ENCODE assay signal across 8 cellular contexts in the genomic region with DNA sequence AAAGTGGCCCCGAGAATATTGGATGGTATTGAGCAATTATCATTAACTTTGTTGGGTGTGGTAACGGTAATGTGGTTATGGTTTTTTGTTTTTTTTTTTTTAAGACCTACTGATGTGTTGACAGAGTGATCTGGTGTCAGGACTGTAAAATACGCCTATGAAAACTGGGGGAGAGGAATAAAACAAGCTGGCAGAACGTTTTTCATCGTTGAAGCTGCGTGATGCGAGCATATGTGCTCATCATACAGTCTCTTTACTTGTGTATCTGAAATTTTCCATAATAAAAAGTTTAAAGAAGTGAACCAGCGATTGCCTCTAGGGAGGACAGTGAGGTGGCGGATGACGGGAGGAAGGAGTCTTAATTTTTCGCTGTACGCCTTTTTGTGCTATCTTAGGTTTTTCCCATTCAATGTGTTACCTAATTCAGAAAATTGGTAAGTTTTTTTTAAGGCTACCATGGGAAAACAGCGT. TPM values are rescaled to one million over a fixed set of nuclear protein-coding genes. Genes with fewer than 3 reads are reported as not detected.
A peak's percentile ranks its signal among the peaks of the same experiment; 100 is the strongest.
DNase-seq lines count a peak whose midpoint lies in the region; ATAC-seq and TF ChIP-seq lines count a peak whose summit lies in the region.

No MANE protein-coding gene starts in this region.

- no peaks in the 10 kb centered on the region for H3K27me3 Mint-ChIP-seq in CD4-positive, alpha-beta memory T cell
- no peaks in the 10 kb centered on the region for H3K27me3 Mint-ChIP-seq in IgD-negative memory B cell

- CTCF ChIA-PET in CD4-positive, alpha-beta memory T cell (lab: Charles Lee; ENCODE audit: partially characterized antibody), result interaction anchor here (0.9 to 2.5 kb wide), 3 partner anchors 10 to 122 kb away, joined by 4 to 8 read pairs (median 4); no protein-coding TSS in a partner anchor

- H3K27me3 ChIP-seq in CD4-positive, alpha-beta memory T cell (ENCODE audit: insufficient read depth, low read length), result no peaks in the 10 kb centered on the region
- H3K27me3 ChIP-seq in lower lobe of right lung (ENCODE audit: low read depth), result no peaks in the 10 kb centered on the region

- intact Hi-C loops in CD4-positive, alpha-beta memory T cell (cut with micrococcal nuclease), result loop anchor here (5.0 kb wide), 1 partner anchor 190 kb away; no protein-coding TSS in a partner anchor
- intact Hi-C loops in lower lobe of right lung (cut with DNase I), result no loop called here

- H3K36me3 ChIP-seq in CD4-positive, alpha-beta memory T cell (ENCODE audit: insufficient read depth, low read length), result peaks cover 7% of the 10 kb centered on the region
- H3K36me3 ChIP-seq in lower lobe of right lung (peaks cover 4% of the 10 kb centered on the region), urinary bladder (ENCODE audit: insufficient read depth) (peaks cover 2% of the 10 kb centered on the region)

- peaks cover 57% of the 10 kb centered on the region for H3K4me1 ChIP-seq in CD4-positive, alpha-beta memory T cell (ENCODE audit: insufficient read depth, low read length)
- H3K4me1 ChIP-seq in lower lobe of right lung (peaks cover 56% of the 10 kb centered on the region), urinary bladder (ENCODE audit: insufficient read depth) (peaks cover 1% of the 10 kb centered on the region)

- peaks cover 37 to 68% (median 52%) of the 10 kb centered on the region in 4 donors for H3K4me1 Mint-ChIP-seq in CD4-positive, alpha-beta memory T cell
- peaks cover 20 to 32% (median 24%) of the 10 kb centered on the region in 3 donors for H3K4me1 Mint-ChIP-seq in IgD-negative memory B cell

- peak in 3 of 5 donors; percentile 15 to 38 (median 28) for DNase-seq in CD4-positive, alpha-beta memory T cell
- peak; percentile 11 for DNase-seq in astrocyte of the hippocampus (ENCODE audit: low read depth, low spot score)
- no peak for DNase-seq in lower lobe of right lung
- no peak for DNase-seq in GM19240 (ENCODE audit: insufficient read length, low spot score)
- DNase-seq in NCI-H226, result no peak

- H3K4me3 Mint-ChIP-seq in CD4-positive, alpha-beta memory T cell, result peak overlapping the region; percentile 89 to 99 (median 96)
- peak overlapping the region; percentile 92 to 99 (median 96) for H3K4me3 Mint-ChIP-seq in IgD-negative memory B cell

- H3K27ac Mint-ChIP-seq in CD4-positive, alpha-beta memory T cell, result peak overlapping the region; percentile 79 to 96 (median 94)
- H3K27ac Mint-ChIP-seq in IgD-negative memory B cell, result peak overlapping the region; percentile 76 to 99 (median 87)

- no peaks in the 10 kb centered on the region for H3K9me3 ChIP-seq in CD4-positive, alpha-beta memory T cell (ENCODE audit: control insufficient read depth in 1 of 2, low read length in 2 of 2)
- no peaks in the 10 kb centered on the region for H3K9me3 ChIP-seq in lower lobe of right lung

- no peak for ATAC-seq in lower lobe of right lung
- ATAC-seq in HG03565 (IDR thresholded peaks at IDR 0.05; ENCODE audit: unreplicated experiment), result no peak

- peak overlapping the region; percentile 8 to 90 for H3K4me3 ChIP-seq in CD4-positive, alpha-beta memory T cell (ENCODE audit: low read length in 2 of 2)
- H3K4me3 ChIP-seq in lower lobe of right lung (peak overlapping the region; percentile 99), urinary bladder (ENCODE audit: low read depth, low read length) (peak overlapping the region; percentile 98)

- peak overlapping the region; percentile 86 for H3K27ac ChIP-seq in CD4-positive, alpha-beta memory T cell (ENCODE audit: low read depth, low read length)
- H3K27ac ChIP-seq in lower lobe of right lung (peak overlapping the region; percentile 97), urinary bladder (ENCODE audit: low read depth) (no peak overlapping the region)

- peaks cover 8 to 17% of the 10 kb centered on the region in 2 donors for H3K36me3 Mint-ChIP-seq in CD4-positive, alpha-beta memory T cell
- no peaks in the 10 kb centered on the region for H3K36me3 Mint-ChIP-seq in IgD-negative memory B cell

- no peak for TF ChIP-seq CTCF in lower lobe of right lung (IDR thresholded peaks at IDR 0.05)

- WGBS in urinary bladder, result 17% methylated on average over 13 of the region's 13 CpGs

- H3K9me3 Mint-ChIP-seq in CD4-positive, alpha-beta memory T cell, result no peaks in the 10 kb centered on the region
- no peaks in the 10 kb centered on the region for H3K9me3 Mint-ChIP-seq in IgD-negative memory B cell

- POLR2A ChIA-PET in CD4-positive, alpha-beta memory T cell (lab: Charles Lee; ENCODE audit: partially characterized antibody), result interaction anchor here (0.7 to 3.8 kb wide), 4 partner anchors 12 to 122 kb away, joined by 3 to 26 read pairs (median 17); no protein-coding TSS in a partner anchor

RNA-seq across cellular contexts. Expression of a gene that starts 0.8 kb away (rescaled TPM):
- total RNA-seq in CD4-positive, alpha-beta memory T cell, result 10 to 100 TPM; 54.0 to 55.2 TPM
- polyA plus RNA-seq in CD4-positive, alpha-beta memory T cell, result 10 to 100 TPM; 33.3 to 42.9 TPM
- polyA plus RNA-seq in IgD-negative memory B cell (32.8 TPM), urinary bladder (16.1 TPM)
- total RNA-seq in lower lobe of right lung (38.2 TPM), urinary bladder (66.7 TPM)

Comparison
In these comparisons a context has a peak if more than half of its experiments do, and no peak if none do; other contexts are left out.
1. DNase-seq: peak in CD4-positive, alpha-beta memory T cell (3 of 5) and astrocyte of the hippocampus (single experiment); none in lower lobe of right lung (single experiment), GM19240 (single experiment) and NCI-H226 (single experiment).
2. H3K4me3 ChIP-seq: peak in every context shown above with its lines; median percentile 99 in lower lobe of right lung; 98 in urinary bladder; 49 in CD4-positive, alpha-beta memory T cell.